In the genomic region with DNA sequence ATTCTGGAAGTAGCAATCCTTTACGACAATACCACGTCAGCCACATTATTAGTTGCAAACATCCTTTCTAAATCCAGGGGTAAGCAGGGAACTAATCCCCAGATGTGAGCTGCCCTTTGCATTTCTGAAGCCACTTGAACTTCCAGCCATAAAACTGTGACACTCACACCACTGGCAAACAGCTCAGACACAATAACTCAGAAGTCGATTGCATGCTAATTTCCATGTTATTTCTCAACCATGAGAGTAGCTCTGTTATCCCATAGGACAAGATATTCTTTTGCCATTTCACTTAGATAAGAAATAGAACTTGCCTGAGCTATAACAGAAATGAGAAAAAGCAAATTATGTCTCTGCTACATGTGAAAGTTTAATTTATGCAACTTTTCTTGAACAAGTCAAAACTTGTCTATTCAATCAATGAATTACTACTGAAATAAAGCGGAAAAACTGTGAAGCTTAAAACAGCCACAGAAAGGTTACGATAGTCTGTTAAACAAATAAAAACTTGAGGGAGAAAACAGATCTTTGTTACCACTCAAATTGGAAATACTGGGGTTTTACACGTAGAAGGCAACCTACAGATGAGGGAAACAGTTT, we compare ENCODE assay signal across 13 cellular contexts.
A peak's percentile ranks its signal among the peaks of the same experiment; 100 is the strongest.
DNase-seq lines count a peak whose midpoint lies in the region; ATAC-seq and TF ChIP-seq lines count a peak whose summit lies in the region.
"Had no signal": no experiment of that assay in that cellular context is flagged by ENCODE, and none has a peak within 500 bp of the region (broad histone marks: within the 10 kb centered on the region; RNA-seq: fewer than 3 reads in every experiment).

No MANE protein-coding gene starts in this region.

- no peaks in the 10 kb centered on the region for H3K9me3 ChIP-seq in CD4-positive, CD25-positive, alpha-beta regulatory T cell (ENCODE audit: control insufficient read depth in 2 of 2, low read length in 2 of 2)
- peaks cover 3% of the 10 kb centered on the region; the same call in 1 of the 2 replicates for H3K9me3 ChIP-seq in IMR-90 (ENCODE audit: control insufficient read depth, insufficient read depth, low read length)
- H3K9me3 ChIP-seq in adipocyte (ENCODE audit: control insufficient read depth, low read length), result no peaks in the 10 kb centered on the region
- no peaks in the 10 kb centered on the region for H3K9me3 ChIP-seq in MG63
- H3K9me3 ChIP-seq: adrenal gland had no signal

- dilution Hi-C loops in IMR-90 (cut with HindIII; ENCODE audit: low sequenced_read_pairs, unreplicated experiment), result no loop called here

- H4K5ac ChIP-seq in IMR-90 (ENCODE audit: low read depth, low read length), result peak overlapping the region; percentile 63; the same call in 1 of the 2 replicates

- H3K9me1 ChIP-seq in IMR-90 (ENCODE audit: insufficient read depth, low read length), result peaks cover 29% of the 10 kb centered on the region

- peaks cover 79% of the 10 kb centered on the region for H4K20me1 ChIP-seq in IMR-90 (ENCODE audit: insufficient read depth, low read length)

- H3K27ac ChIP-seq in CD4-positive, CD25-positive, alpha-beta regulatory T cell (ENCODE audit: insufficient read depth, low read length, poor library complexity, severe bottlenecking), result peak overlapping the region; percentile 96
- H3K27ac ChIP-seq in IMR-90 (ENCODE audit: insufficient read depth, low read length), result no peak overlapping the region

- TF ChIP-seq POLR2A in IMR-90 (IDR thresholded peaks at IDR 0.05; ENCODE audit: low read depth, low read length), result no peak

- H3K4me1 ChIP-seq in CD4-positive, CD25-positive, alpha-beta regulatory T cell (ENCODE audit: control insufficient read depth, insufficient read depth, low read length, poor library complexity, severe bottlenecking), result peaks cover 94% of the 10 kb centered on the region
- H3K4me1 ChIP-seq in IMR-90 (ENCODE audit: control insufficient read depth, insufficient read depth, low read length) (peaks cover 17% of the 10 kb centered on the region), adipocyte (ENCODE audit: control insufficient read depth, insufficient read depth, low read length) (peaks cover 22% of the 10 kb centered on the region)

- H3K4me3 Mint-ChIP-seq in CD4-positive, CD25-positive, alpha-beta regulatory T cell, result peak overlapping the region; percentile 85 to 93 (median 88)
- peak overlapping the region; percentile 81 to 89 (median 86) for H3K4me3 Mint-ChIP-seq in naive thymus-derived CD8-positive, alpha-beta T cell

- peak overlapping the region in 1 of 2 experiments; percentile 56; a peak in 2 of 4 replicates for H4K8ac ChIP-seq in IMR-90 (ENCODE audit: low read depth in 2 of 2, low read length in 2 of 2)

- peak overlapping the region; percentile 13 for H2BK5ac ChIP-seq in IMR-90 (ENCODE audit: low read depth, low read length, poor library complexity, severe bottlenecking)

- no peak overlapping the region for H2BK120ac ChIP-seq in IMR-90 (ENCODE audit: low read depth, low read length)

- no peak overlapping the region for H2AK9ac ChIP-seq in IMR-90 (replicated peaks; ENCODE audit: low read depth, low read length, poor library complexity)

- TF ChIP-seq RAD21 in IMR-90 (IDR thresholded peaks at IDR 0.05; ENCODE audit: low read length), result no peak

- peak overlapping the region; percentile 20; the same call in 1 of the 2 replicates for H3K23ac ChIP-seq in IMR-90 (ENCODE audit: low read depth, low read length)

- no peak for DNase-seq in CD4-positive, CD25-positive, alpha-beta regulatory T cell
- no peak for DNase-seq in IMR-90
- no peak for DNase-seq in adipocyte (ENCODE audit: low read depth)
- no peak for DNase-seq in naive thymus-derived CD8-positive, alpha-beta T cell
- no peak for DNase-seq in AG20443 (ENCODE audit: low spot score)
- no peak for DNase-seq in MG63
- DNase-seq: adrenal gland; effector CD8-positive, alpha-beta T cell; NCI-H187 treated with DMSO at 0.1 percent for 48 hours; PC-3; stimulated activated CD4-positive, alpha-beta T cell treated with anti-CD3 and anti-CD28 coated beads, Interleukin-15, amount 100 ng/mL, for 24 hours had no signal

- no peak overlapping the region for H2AFZ ChIP-seq in IMR-90 (replicated peaks; ENCODE audit: low read length, poor library complexity)

- no peak overlapping the region for H3K4ac ChIP-seq in IMR-90 (ENCODE audit: low read depth, low read length)

- no peak overlapping the region for H3K18ac ChIP-seq in IMR-90 (ENCODE audit: low read depth, low read length)

- H3K36me3 ChIP-seq in CD4-positive, CD25-positive, alpha-beta regulatory T cell (ENCODE audit: control insufficient read depth, insufficient read depth, low read length), result peaks cover 13% of the 10 kb centered on the region
- H3K36me3 ChIP-seq in IMR-90 (ENCODE audit: control insufficient read depth, insufficient read depth, low read length) (peaks cover 19% of the 10 kb centered on the region), adipocyte (ENCODE audit: control insufficient read depth, insufficient read depth, low read length, severe bottlenecking) (no peaks in the 10 kb centered on the region), MG63 (peaks cover 40% of the 10 kb centered on the region)
- H3K36me3 ChIP-seq: adrenal gland had no signal

- H3K27me3 ChIP-seq in CD4-positive, CD25-positive, alpha-beta regulatory T cell (ENCODE audit: control insufficient read depth, insufficient read depth, low read length), result no peaks in the 10 kb centered on the region
- no peaks in the 10 kb centered on the region for H3K27me3 ChIP-seq in IMR-90 (ENCODE audit: control insufficient read depth, insufficient read depth, low read length)
- no peaks in the 10 kb centered on the region for H3K27me3 ChIP-seq in adipocyte (replicated peaks; ENCODE audit: control insufficient read depth, insufficient read depth, low read length)
- no peaks in the 10 kb centered on the region for H3K27me3 ChIP-seq in MG63
- H3K27me3 ChIP-seq: adrenal gland had no signal

- peaks cover 40% of the 10 kb centered on the region for H3K36me3 Mint-ChIP-seq in CD4-positive, CD25-positive, alpha-beta regulatory T cell
- peaks cover 19 to 29% (median 23%) of the 10 kb centered on the region in 3 donors for H3K36me3 Mint-ChIP-seq in naive thymus-derived CD8-positive, alpha-beta T cell

- H3K9me3 Mint-ChIP-seq in CD4-positive, CD25-positive, alpha-beta regulatory T cell, result peaks cover 0 to 6% (median 2%) of the 10 kb centered on the region in 7 donors
- peaks cover 0 to 9% (median 3%) of the 10 kb centered on the region in 9 donors for H3K9me3 Mint-ChIP-seq in naive thymus-derived CD8-positive, alpha-beta T cell

- BruUV-seq in IMR-90 (replicated peaks; lab: Mats Ljungman, UMichigan), result no TSS peak

- no peak for TF ChIP-seq CTCF in IMR-90 (conservative IDR thresholded peaks at IDR 0.05; ENCODE audit: low read depth, low read length)

- no peak overlapping the region for H3K4me2 ChIP-seq in IMR-90 (ENCODE audit: low read depth, low read length)

- peaks cover 53 to 96% (median 80%) of the 10 kb centered on the region in 4 donors for H3K4me1 Mint-ChIP-seq in CD4-positive, CD25-positive, alpha-beta regulatory T cell
- H3K4me1 Mint-ChIP-seq in naive thymus-derived CD8-positive, alpha-beta T cell, result peaks cover 55 to 98% (median 94%) of the 10 kb centered on the region in 4 donors

- H3K79me1 ChIP-seq in IMR-90 (ENCODE audit: low read depth in 1 of 2, low read length in 2 of 2), result peaks cover 34 to 81% of the 10 kb centered on the region in 2 experiments

- ATAC-seq in CD4-positive, CD25-positive, alpha-beta regulatory T cell (ENCODE audit: low read depth in 2 of 2), result no peak
- no peak for ATAC-seq in IMR-90 (ENCODE audit: low read depth)
- ATAC-seq in naive thymus-derived CD8-positive, alpha-beta T cell, result no peak
- no peak for ATAC-seq in GM21717 (IDR thresholded peaks at IDR 0.05; ENCODE audit: unreplicated experiment)
- no peak for ATAC-seq in HG02973 (IDR thresholded peaks at IDR 0.05; ENCODE audit: unreplicated experiment)
- ATAC-seq: PC-3 had no signal

- intact Hi-C loops in IMR-90 (cut with micrococcal nuclease), result no loop called here

- 0 out of 2 replicates have a peak overlapping the region, but pooled peaks have one; percentile 25 for H3K14ac ChIP-seq in IMR-90 (replicated peaks; ENCODE audit: low read depth, low read length)

- H2BK20ac ChIP-seq in IMR-90 (ENCODE audit: low read depth, low read length), result no peak overlapping the region

- no peak overlapping the region for H3K56ac ChIP-seq in IMR-90 (ENCODE audit: extremely low read depth, insufficient read depth, low read length)

- H4K91ac ChIP-seq in IMR-90 (ENCODE audit: insufficient read depth, low read depth, low read length), result no peak overlapping the region

- peak overlapping the region; percentile 81 for H3K4me3 ChIP-seq in CD4-positive, CD25-positive, alpha-beta regulatory T cell (ENCODE audit: low read depth, low read length)
- no peak overlapping the region for H3K4me3 ChIP-seq in IMR-90 (ENCODE audit: insufficient read depth, low read depth, low read length)
- H3K4me3 ChIP-seq in adipocyte (ENCODE audit: low read length), result no peak overlapping the region
- no peak overlapping the region for H3K4me3 ChIP-seq in MG63
- H3K4me3 ChIP-seq: adrenal gland had no signal

- 95% methylated on average over 2 of the region's 6 CpGs; no CpG with 5 or more reads in 1 of the 2 experiments for WGBS in IMR-90 (ENCODE audit: extremely low coverage in 2 of 2, insufficient read length in 1 of 2), 2 experiments

- POLR2A ChIA-PET in IMR-90 (lab: Charles Lee; ENCODE audit: unreplicated experiment), result interaction anchor here (0.7 kb wide), 1 partner anchor 12 kb away, joined by 3 read pairs; no protein-coding TSS in a partner anchor
- POLR2A ChIA-PET in naive thymus-derived CD8-positive, alpha-beta T cell (lab: Charles Lee), result interaction anchor here (0.6 to 5.3 kb wide), 12 partner anchors 8 to 275 kb away, joined by 3 to 30 read pairs (median 4); partner anchors contain the start of genes CDNF, HSPA14 and MSANTD7

- H2BK15ac ChIP-seq in IMR-90 (ENCODE audit: low read depth, low read length), result no peak overlapping the region

- H3K9ac ChIP-seq in IMR-90 (ENCODE audit: low read depth, low read length) (no peak overlapping the region), adipocyte (ENCODE audit: low read length) (peak overlapping the region; percentile 20)

- in situ Hi-C loops in IMR-90 (cut with MboI; ENCODE audit: low sequenced_read_pairs), result no loop called here

- peak overlapping the region; percentile 96 to 100 (median 96) for H3K27ac Mint-ChIP-seq in CD4-positive, CD25-positive, alpha-beta regulatory T cell
- H3K27ac Mint-ChIP-seq in naive thymus-derived CD8-positive, alpha-beta T cell, result peak overlapping the region; percentile 92 to 99 (median 98)

- CTCF ChIA-PET in IMR-90 (lab: Yijun Ruan, JAX), result no interaction called here

- H3K27me3 Mint-ChIP-seq in CD4-positive, CD25-positive, alpha-beta regulatory T cell, result no peaks in the 10 kb centered on the region
- H3K27me3 Mint-ChIP-seq in naive thymus-derived CD8-positive, alpha-beta T cell, result no peaks in the 10 kb centered on the region

- no peak overlapping the region for H2AK5ac ChIP-seq in IMR-90 (ENCODE audit: low read depth, low read length)

TF ChIP-seq in IMR-90, 13 proteins besides CTCF, POLR2A, EP300 and RAD21 (continues in another document):
- TF ChIP-seq CEBPB (IDR thresholded peaks at IDR 0.05; ENCODE audit: low read depth, low read length), result no peak
- no peak for TF ChIP-seq MAFK (IDR thresholded peaks at IDR 0.05; ENCODE audit: low read depth, low read length)
- TF ChIP-seq FOS (IDR thresholded peaks at IDR 0.05; ENCODE audit: low read depth, low read length), result no peak
- TF ChIP-seq MAZ (IDR thresholded peaks at IDR 0.05; ENCODE audit: borderline replicate concordance, low read depth, low read length), result no peak
